14 cellular contexts compared by ENCODE assay signal in genomic region chr2:213016166-213016983, GRCh38.
DNase-seq lines count a peak whose midpoint lies in the region; ATAC-seq and TF ChIP-seq lines count a peak whose summit lies in the region.
"Had no signal": no experiment of that assay in that cellular context is flagged by ENCODE, and none has a peak within 500 bp of the region (broad histone marks: within the 10 kb centered on the region; RNA-seq: fewer than 3 reads in every experiment).

No MANE protein-coding gene starts in this region.

- intact Hi-C loops in activated CD8-positive, alpha-beta T cell treated with anti-CD3 and anti-CD28 coated beads for 36 hours (cut with micrococcal nuclease): loop anchor here (5.0 to 10.0 kb wide), 3 partner anchors 101 to 218 kb away; partner anchors contain the start of gene IKZF2
- intact Hi-C loops in Right ventricle myocardium inferior (cut with DNase I): no loop called here

- peak overlapping the region; percentile 97 for H3K4me3 ChIP-seq in GM12865 (ENCODE audit: low read depth, low read length)
- H3K4me3 ChIP-seq: neural progenitor cell had no signal

- H3K36me3 Mint-ChIP-seq in activated CD8-positive, alpha-beta T cell treated with anti-CD3 and anti-CD28 coated beads for 36 hours (ENCODE audit: low read depth): peaks cover 27% of the 10 kb centered on the region
- H3K36me3 Mint-ChIP-seq: activated naive CD4-positive, alpha-beta T cell treated with anti-CD3 and anti-CD28 coated beads, Interleukin-2, amount 50 U/mL, for 24 hours had no signal

- no peak for DNase-seq in GM12865 (ENCODE audit: low read depth)
- no peak for DNase-seq in activated CD8-positive, alpha-beta T cell treated with anti-CD3 and anti-CD28 coated beads for 36 hours
- DNase-seq in Right ventricle myocardium inferior (ENCODE audit: missing footprints): no peak
- no peak for DNase-seq in GDM1 (lab: John Stamatoyannopoulos, UW)
- no peak for DNase-seq in NCI-H748 (lab: John Stamatoyannopoulos, UW; ENCODE audit: unreplicated experiment)
- no peak for DNase-seq in HuH-7.5 (ENCODE audit: low spot score)
- DNase-seq: activated CD4-positive, CD25-positive, alpha-beta regulatory T cell treated with anti-CD3 and anti-CD28 coated beads, Interleukin-2, amount 50 U/mL, for 72 hours; foreskin melanocyte; left cardiac atrium had no signal

- peaks cover 48% of the 10 kb centered on the region for H3K4me1 Mint-ChIP-seq in activated CD8-positive, alpha-beta T cell treated with anti-CD3 and anti-CD28 coated beads for 36 hours (ENCODE audit: low read depth)
- H3K4me1 Mint-ChIP-seq: neural progenitor cell had no signal

- peaks cover 3% of the 10 kb centered on the region for H3K9me3 Mint-ChIP-seq in activated CD8-positive, alpha-beta T cell treated with anti-CD3 and anti-CD28 coated beads for 36 hours
- H3K9me3 Mint-ChIP-seq: dendritic cell treated with granulocyte-macrophage colony-stimulating factor and Interleukin-4, amounts not matched to agents 40 ng/mL and 50 ng/mL, for 4 days; neural progenitor cell had no signal

- peak; percentile 42 for ATAC-seq in GM19395 (IDR thresholded peaks at IDR 0.05; ENCODE audit: unreplicated experiment)
- peak; percentile 31 for ATAC-seq in HG02943 (IDR thresholded peaks at IDR 0.05; ENCODE audit: low read depth, unreplicated experiment)
- peak; percentile 37 for ATAC-seq in activated CD8-positive, alpha-beta T cell treated with anti-CD3 and anti-CD28 coated beads for 36 hours
- no peak for ATAC-seq in Right ventricle myocardium inferior

- peak overlapping the region; percentile 27 for H3K4me3 Mint-ChIP-seq in activated CD8-positive, alpha-beta T cell treated with anti-CD3 and anti-CD28 coated beads for 36 hours
- H3K4me3 Mint-ChIP-seq: activated naive CD4-positive, alpha-beta T cell treated with anti-CD3 and anti-CD28 coated beads, Interleukin-2, amount 50 U/mL, for 24 hours; dendritic cell treated with granulocyte-macrophage colony-stimulating factor and Interleukin-4, amounts not matched to agents 40 ng/mL and 50 ng/mL, for 4 days; neural progenitor cell had no signal

- TF ChIP-seq CTCF in GM12865 (IDR thresholded peaks at IDR 0.05; ENCODE audit: insufficient read depth, low read depth, low read length, missing control alignments): no peak
- TF ChIP-seq CTCF in activated CD8-positive, alpha-beta T cell treated with anti-CD3 and anti-CD28 coated beads for 36 hours (IDR thresholded peaks at IDR 0.05): no peak

- POLR2A ChIA-PET in activated CD8-positive, alpha-beta T cell treated with anti-CD3 and anti-CD28 coated beads for 36 hours (lab: Charles Lee): interaction anchor here (1.0 kb wide), 1 partner anchor 134 kb away, joined by 3 read pairs; no protein-coding TSS in a partner anchor

- peak overlapping the region; percentile 72 for H3K27ac Mint-ChIP-seq in activated CD8-positive, alpha-beta T cell treated with anti-CD3 and anti-CD28 coated beads for 36 hours
- H3K27ac Mint-ChIP-seq: activated naive CD4-positive, alpha-beta T cell treated with anti-CD3 and anti-CD28 coated beads, Interleukin-2, amount 50 U/mL, for 24 hours; dendritic cell treated with granulocyte-macrophage colony-stimulating factor and Interleukin-4, amounts not matched to agents 40 ng/mL and 50 ng/mL, for 4 days; neural progenitor cell had no signal

- CTCF ChIA-PET in activated CD8-positive, alpha-beta T cell treated with anti-CD3 and anti-CD28 coated beads for 36 hours (lab: Charles Lee): no interaction called here

- H3K27me3 Mint-ChIP-seq in activated CD8-positive, alpha-beta T cell treated with anti-CD3 and anti-CD28 coated beads for 36 hours: peaks cover 9% of the 10 kb centered on the region
- H3K27me3 Mint-ChIP-seq: activated naive CD4-positive, alpha-beta T cell treated with anti-CD3 and anti-CD28 coated beads, Interleukin-2, amount 50 U/mL, for 24 hours; dendritic cell treated with granulocyte-macrophage colony-stimulating factor and Interleukin-4, amounts not matched to agents 40 ng/mL and 50 ng/mL, for 4 days had no signal
